Comparison of ENCODE assay signal across 31 cellular contexts in the genomic region with DNA sequence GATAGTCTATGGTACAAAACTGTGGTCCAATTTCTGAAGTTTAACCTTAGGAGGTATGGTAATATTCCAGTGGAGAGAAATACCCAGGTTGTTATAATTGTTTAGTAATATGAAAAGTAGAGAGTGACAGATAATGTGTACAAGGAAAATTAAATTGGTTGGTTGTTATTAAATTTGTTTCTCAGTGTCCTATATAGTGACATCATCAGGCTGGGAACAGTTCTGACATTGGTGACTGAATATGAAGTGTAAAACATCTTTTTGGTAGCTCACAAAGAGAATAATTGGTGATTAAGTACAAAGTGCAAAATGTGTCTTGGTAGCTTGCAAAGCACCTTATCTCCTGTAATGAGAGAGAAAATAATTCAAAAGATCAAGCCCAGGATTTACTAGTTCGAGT.
DNase-seq lines count a peak whose midpoint lies in the region; ATAC-seq, FAIRE-seq and TF ChIP-seq lines count a peak whose summit lies in the region.
"Had no signal": no experiment of that assay in that cellular context is flagged by ENCODE, and none has a peak within 500 bp of the region (broad histone marks: within the 10 kb centered on the region; RNA-seq: fewer than 3 reads in every experiment).

No MANE protein-coding gene starts in this region.

- no peaks in the 10 kb centered on the region for H3K4me1 ChIP-seq in HepG2 (ENCODE audit: insufficient read depth, low read length)
- no peaks in the 10 kb centered on the region for H3K4me1 ChIP-seq in right lobe of liver
- H3K4me1 ChIP-seq: A549; BE2C; BLaER1; BLaER1 treated with 17β-estradiol and CSF1 and Interleukin-3, amounts not matched to agents 10 nM and 100 nM; Caco-2 had no signal

- H3K9me3 ChIP-seq in HepG2 (ENCODE audit: low read length) (peaks cover 8% of the 10 kb centered on the region; the same call in 1 of the 2 replicates), right lobe of liver (no peaks in the 10 kb centered on the region)
- H3K9me3 ChIP-seq: A549, BE2C, Caco-2 had no signal

- TF ChIP-seq EP300 in HepG2 (IDR thresholded peaks at IDR 0.05; ENCODE audit: low read depth in 2 of 2, low read length in 2 of 2) (no peak), HepG2 (CRISPR knock-in tag; IDR thresholded peaks at IDR 0.05; ENCODE audit: borderline replicate concordance) (no peak)

- TF ChIP-seq POLR2A in HepG2 (IDR thresholded peaks at IDR 0.05; ENCODE audit: insufficient read depth in 1 of 2, low read depth in 2 of 2, low read length in 2 of 2): no peak
- no peak for TF ChIP-seq POLR2A in right lobe of liver (IDR thresholded peaks at IDR 0.05)

- POLR2A ChIA-PET in HepG2 (lab: Yijun Ruan, JAX): no interaction called here

- no peak for TF ChIP-seq RAD21 in HepG2 (CRISPR knock-in tag; IDR thresholded peaks at IDR 0.05)

- H3K4me3 ChIP-seq in HepG2 (replicated peaks in 1 of 3; ENCODE audit: insufficient read depth in 1 of 3, low read depth in 2 of 3, low read length in 3 of 3) (no peak overlapping the region), right lobe of liver (no peak overlapping the region)
- H3K4me3 ChIP-seq: A549; BLaER1; BLaER1 treated with 17β-estradiol and CSF1 and Interleukin-3, amounts not matched to agents 10 nM and 100 nM had no signal

- TF ChIP-seq CTCF in HepG2 (CRISPR knock-in tag; IDR thresholded peaks at IDR 0.05) (no peak), right lobe of liver (IDR thresholded peaks at IDR 0.05) (no peak)

- CTCF ChIA-PET in HepG2 (lab: Yijun Ruan, JAX; ENCODE audit: low intra/inter-chr PET ratio, low total read pairs): no interaction called here

- no TSS peak for BruUV-seq in HepG2 (replicated peaks; lab: Mats Ljungman, UMichigan)

- ATAC-seq in HepG2 (no peak), right lobe of liver (no peak), left cardiac atrium (no peak)
- ATAC-seq: A549; CD8-positive, alpha-beta T cell had no signal

- no peak overlapping the region for H3K9ac ChIP-seq in HepG2 (ENCODE audit: insufficient read depth, low read depth, low read length)
- H3K9ac ChIP-seq: BLaER1; BLaER1 treated with 17β-estradiol and CSF1 and Interleukin-3, amounts not matched to agents 10 nM and 100 nM had no signal

- H3K36me3 ChIP-seq in HepG2 (replicated peaks in 1 of 2; ENCODE audit: control insufficient read depth in 1 of 2, insufficient read depth in 2 of 2, low read length in 2 of 2) (no peaks in the 10 kb centered on the region), right lobe of liver (no peaks in the 10 kb centered on the region)
- H3K36me3 ChIP-seq: BE2C; BLaER1; BLaER1 treated with 17β-estradiol and CSF1 and Interleukin-3, amounts not matched to agents 10 nM and 100 nM had no signal

- H4K20me1 ChIP-seq in HepG2 (ENCODE audit: insufficient read depth, low read length): no peaks in the 10 kb centered on the region
- H4K20me1 ChIP-seq: BLaER1; BLaER1 treated with 17β-estradiol and CSF1 and Interleukin-3, amounts not matched to agents 10 nM and 100 nM had no signal

- H2AFZ ChIP-seq in HepG2 (ENCODE audit: low read length): no peak overlapping the region

- in situ Hi-C loops in HepG2 (cut with HindIII; ENCODE audit: extremely low pct_ligation_motif_present, low pct_unique_long_range_greater_than_20kb): no loop called here

- intact Hi-C loops in HepG2 (cut with micrococcal nuclease; ENCODE audit: unreplicated experiment) (no loop called here), right lobe of liver (cut with DNase I) (no loop called here), left cardiac atrium (cut with DNase I) (no loop called here)

- no peak for DNase-seq in HepG2 (ENCODE audit: low spot score)
- DNase-seq in right lobe of liver: no peak
- no peak for DNase-seq in urothelium cell line (ENCODE audit: low spot score)
- no peak for DNase-seq in left cardiac atrium
- DNase-seq: 8988T; ACHN; AML-193; BE2C; C1 segment of cervical spinal cord; Caco-2; Calu3; CD4-positive, alpha-beta memory T cell; CD4-positive, alpha-beta T cell; CD4-positive, CD25-positive, alpha-beta regulatory T cell; CD8-positive, alpha-beta memory T cell; CD8-positive, alpha-beta T cell; COR-L47; DMS 273 treated with DMSO at 0.1 percent for 48 hours; DMS153; DMS53; DMS79; DMS79 treated with DMSO at 0.1 percent for 48 hours; DND-41; EL had no signal

- FAIRE-seq in HepG2 (lab: Jason Lieb, UNC): no peak
- FAIRE-seq in urothelium cell line (lab: Jason Lieb, UNC): peak; percentile 53
- FAIRE-seq: A204.1, D721Med had no signal

- no peaks in the 10 kb centered on the region for H3K79me2 ChIP-seq in HepG2 (ENCODE audit: insufficient read depth, low read length)

- H3K27me3 ChIP-seq in HepG2 (ENCODE audit: control insufficient read depth in 1 of 2, insufficient read depth in 2 of 2, low read length in 2 of 2) (no peaks in the 10 kb centered on the region), right lobe of liver (no peaks in the 10 kb centered on the region)
- H3K27me3 ChIP-seq: BE2C; BLaER1; BLaER1 treated with 17β-estradiol and CSF1 and Interleukin-3, amounts not matched to agents 10 nM and 100 nM had no signal

- no peak overlapping the region for H3K4me2 ChIP-seq in HepG2 (ENCODE audit: low read depth, low read length)
- H3K4me2 ChIP-seq: A549; BLaER1; BLaER1 treated with 17β-estradiol and CSF1 and Interleukin-3, amounts not matched to agents 10 nM and 100 nM had no signal

- 0% methylated on average over 1 of the region's 1 CpG for WGBS in HepG2 (ENCODE audit: low lambda C conversion rate)
- 33% methylated on average over 1 of the region's 1 CpG for WGBS in right lobe of liver (ENCODE audit: insufficient coverage, low coverage, low lambda C conversion rate, missing lambda C conversion rate)

- no peak overlapping the region for H3K27ac ChIP-seq in HepG2 (ENCODE audit: extremely low read length, insufficient read depth, low read length)
- no peak overlapping the region for H3K27ac ChIP-seq in right lobe of liver
- H3K27ac ChIP-seq: 22Rv1; A549; BLaER1; BLaER1 treated with 17β-estradiol and CSF1 and Interleukin-3, amounts not matched to agents 10 nM and 100 nM; C4-2B had no signal

TF ChIP-seq in HepG2, 621 proteins besides CTCF, POLR2A, EP300 and RAD21:
- no peak for TF ChIP-seq ZNF180 (CRISPR knock-in tag; IDR thresholded peaks at IDR 0.05; ENCODE audit: borderline replicate concordance, low read depth)
- peak; percentile 74 for TF ChIP-seq ATF7 (IDR thresholded peaks at IDR 0.05)
- TF ChIP-seq ATF7 (CRISPR knock-in tag; IDR thresholded peaks at IDR 0.05): no peak
- TF ChIP-seq CREB1 (IDR thresholded peaks at IDR 0.05): peak; percentile 55; the same call in 1 of the 2 replicates
- TF ChIP-seq CREB1 (CRISPR knock-in tag; IDR thresholded peaks at IDR 0.05): no peak
